In the genomic region with DNA sequence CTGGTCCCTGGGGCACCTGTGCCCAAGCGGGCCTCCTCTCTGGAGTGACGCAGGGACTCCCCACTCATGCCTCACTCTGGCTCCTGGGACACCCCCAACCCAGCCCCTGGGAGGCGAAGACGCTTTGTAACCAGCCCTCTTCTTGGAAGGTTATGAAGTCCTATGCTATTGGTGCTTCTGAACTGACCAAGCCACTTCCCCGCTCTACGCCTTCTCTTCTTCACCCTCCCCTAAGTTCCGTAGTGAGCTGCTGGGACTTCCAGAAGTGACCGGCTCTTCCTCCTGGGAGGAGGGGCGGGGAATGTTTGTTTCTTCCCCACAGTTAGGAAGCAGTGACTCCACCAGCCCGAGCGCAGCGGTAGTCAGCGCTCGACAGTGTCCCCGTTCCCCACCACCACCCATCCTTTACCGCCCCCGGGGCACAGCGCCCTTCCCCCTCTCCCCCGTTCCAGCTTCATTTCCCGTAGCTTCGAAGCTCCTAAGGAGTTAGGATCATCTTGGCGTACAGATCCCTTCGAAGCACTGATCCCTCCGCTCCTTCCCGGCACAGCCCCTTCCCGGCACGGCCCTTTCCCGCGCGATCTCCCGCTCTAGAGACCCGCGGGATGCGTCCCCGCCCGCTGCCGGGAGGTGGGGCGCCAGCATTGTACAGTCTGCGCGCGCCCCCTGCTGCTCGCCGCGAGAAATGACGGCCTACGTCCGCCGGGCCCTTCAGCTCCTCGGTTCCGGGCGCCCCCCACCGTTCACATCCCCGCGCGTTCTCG, we compare ENCODE assay signal across 8 cellular contexts. TPM values are rescaled to one million over a fixed set of nuclear protein-coding genes. Genes with fewer than 3 reads are reported as not detected.
A peak's percentile ranks its signal among the peaks of the same experiment; 100 is the strongest.
DNase-seq lines count a peak whose midpoint lies in the region; ATAC-seq and TF ChIP-seq lines count a peak whose summit lies in the region.

No MANE protein-coding gene starts in this region.

- no peaks in the 10 kb centered on the region for H3K9me3 ChIP-seq in mammary epithelial cell (replicated peaks; ENCODE audit: insufficient read depth, low read length)
- H3K9me3 ChIP-seq in spleen: no peaks in the 10 kb centered on the region

- H3K36me3 ChIP-seq in mammary epithelial cell (ENCODE audit: insufficient read depth, low read length) (no peaks in the 10 kb centered on the region), spleen (no peaks in the 10 kb centered on the region)

- ATAC-seq in GM18861 (IDR thresholded peaks at IDR 0.05; ENCODE audit: unreplicated experiment) (peak; percentile 78), HG03097 (IDR thresholded peaks at IDR 0.05; ENCODE audit: low FRiP score, unreplicated experiment) (peak; percentile 90)

- peaks cover 27% of the 10 kb centered on the region for H3K4me1 ChIP-seq in mammary epithelial cell (ENCODE audit: insufficient read depth, low read length)
- peaks cover 18 to 33% (median 29%) of the 10 kb centered on the region in 6 donors for H3K4me1 ChIP-seq in spleen

- H3K27ac ChIP-seq in mammary epithelial cell (ENCODE audit: insufficient read depth, low read depth, low read length) (no peak overlapping the region), spleen (peak overlapping the region in 6 of 8 donors; percentile 27 to 64 (median 35))

- dilution Hi-C loops in mammary epithelial cell (cut with HindIII; ENCODE audit: low sequenced_read_pairs): no loop called here

- POLR2A ChIA-PET in AG04449 (lab: Yijun Ruan, JAX): interaction anchor here (0.6 to 1.2 kb wide), 2 partner anchors 9 to 284 kb away, joined by 3 to 8 read pairs; no protein-coding TSS in a partner anchor

- CTCF ChIA-PET in AG04449 (lab: Yijun Ruan, JAX): interaction anchor here (0.6 to 9.5 kb wide), 81 partner anchors 8 to 416 kb away, joined by 3 to 292 read pairs (median 5); partner anchors contain the start of genes CCT7, NOTO, PRADC1 and SMYD5
- CTCF ChIA-PET in mammary epithelial cell (lab: Charles Lee; ENCODE audit: low non-redundant PET): interaction anchor here (0.6 to 1.5 kb wide), 7 partner anchors 20 to 1796 kb away, joined by 3 to 46 read pairs (median 3); partner anchors contain the start of gene PRADC1

- DNase-seq in AG04449 (ENCODE audit: low read depth, low spot score): no peak
- peak; percentile 85 for DNase-seq in NCI-H2171 (lab: John Stamatoyannopoulos, UW)
- DNase-seq in mammary epithelial cell: peak; percentile 64
- peak; percentile 79 for DNase-seq in iris pigment epithelial cell (ENCODE audit: low read depth)
- peak; percentile 97 for DNase-seq in spleen

- no peaks in the 10 kb centered on the region for H4K20me1 ChIP-seq in mammary epithelial cell (ENCODE audit: insufficient read depth, low read length)

- H2AFZ ChIP-seq in mammary epithelial cell (ENCODE audit: low read depth, low read length): peak overlapping the region; percentile 97

- H3K27me3 ChIP-seq in mammary epithelial cell (ENCODE audit: insufficient read depth, low read length) (peaks cover 13% of the 10 kb centered on the region), spleen (replicated peaks in 1 of 7) (peaks cover 0 to 79% (median 24%) of the 10 kb centered on the region in 7 donors)

- BruUV-seq in mammary epithelial cell (replicated peaks; lab: Mats Ljungman, UMichigan): no TSS peak

- peak; percentile 100 for TF ChIP-seq CTCF in AG04449 (IDR thresholded peaks at IDR 0.05; ENCODE audit: insufficient read depth, low read length, missing control alignments)
- TF ChIP-seq CTCF in WI38 (IDR thresholded peaks at IDR 0.05; ENCODE audit: low read depth, low read length): peak; percentile 82
- TF ChIP-seq CTCF in mammary epithelial cell (conservative IDR thresholded peaks at IDR 0.05 in 1 of 2, IDR thresholded peaks at IDR 0.05 in 1 of 2; ENCODE audit: extremely low read depth in 1 of 2, insufficient read depth in 1 of 2, low read depth in 1 of 2, low read length in 2 of 2): peak; percentile 64 to 93
- TF ChIP-seq CTCF in spleen (IDR thresholded peaks at IDR 0.05 in 8 of 11, conservative IDR thresholded peaks at IDR 0.05 in 3 of 11): peak; percentile 91 to 99 (median 98)

- peak overlapping the region; percentile 94 for H3K4me2 ChIP-seq in mammary epithelial cell (ENCODE audit: insufficient read depth, low read depth, low read length)

- intact Hi-C loops in mammary epithelial cell (cut with micrococcal nuclease): loop anchor here (1.0 to 5.0 kb wide), 6 partner anchors 35 to 285 kb away; no protein-coding TSS in a partner anchor
- intact Hi-C loops in spleen (cut with DNase I; ENCODE audit: low total_unique reads): loop anchor here (5.0 kb wide), 1 partner anchor 185 kb away; no protein-coding TSS in a partner anchor

- no peaks in the 10 kb centered on the region for H3K79me2 ChIP-seq in mammary epithelial cell (ENCODE audit: insufficient read depth, low read length)

- WGBS in mammary epithelial cell (ENCODE audit: low coverage, missing lambda C conversion rate): 2% methylated on average over 37 of the region's 56 CpGs
- WGBS in spleen, 5 donors: 0 to 1% (median 1%) methylated on average over 46 to 56 of the region's 56 CpGs

- TF ChIP-seq POLR2A in spleen (IDR thresholded peaks at IDR 0.05): no peak

- in situ Hi-C loops in mammary epithelial cell (cut with MboI; ENCODE audit: low sequenced_read_pairs in 2 of 2): loop anchor here in 1 of 2 donors (10.0 kb wide), 1 partner anchor 282 kb away; no protein-coding TSS in a partner anchor

- H3K9ac ChIP-seq in mammary epithelial cell (ENCODE audit: insufficient read depth, low read length): no peak overlapping the region

- H3K4me3 ChIP-seq in AG04449 (ENCODE audit: low read depth, low read length): peak overlapping the region; percentile 71
- H3K4me3 ChIP-seq in WI38 (ENCODE audit: low read depth, low read length): peak overlapping the region; percentile 66
- H3K4me3 ChIP-seq in mammary epithelial cell (replicated peaks in 1 of 3; ENCODE audit: insufficient read depth in 1 of 3, low read depth in 2 of 3, low read length in 3 of 3): peak overlapping the region; percentile 55 to 59 (median 55)
- peak overlapping the region; percentile 42 to 70 (median 56) for H3K4me3 ChIP-seq in spleen

RNA-seq across cellular contexts. Expression of gene NOTO, which starts 25.3 kb away (rescaled TPM):
- total RNA-seq in mammary epithelial cell (not detected), spleen (not detected)
- polyA plus RNA-seq in mammary epithelial cell (not detected), spleen (not detected)
- not detected for polyA minus RNA-seq in mammary epithelial cell

RNA-seq across cellular contexts. Expression of gene SMYD5, which starts 37.0 kb away (rescaled TPM):
- total RNA-seq in mammary epithelial cell (10 to 100 TPM; 19.5 to 31.7 TPM), spleen (10 to 100 TPM; 12.3 to 27.1 (median 17.8) TPM)
- polyA plus RNA-seq in mammary epithelial cell (21.8 TPM), spleen (10 to 100 TPM; 14.6 to 22.7 (median 17.8) TPM)
- polyA minus RNA-seq in mammary epithelial cell: 30.3 TPM

RNA-seq across cellular contexts. Expression of gene PRADC1, which starts 56.0 kb away (rescaled TPM):
- total RNA-seq in mammary epithelial cell: 10 to 100 TPM; 11.5 to 14.0 TPM
- 15.4 TPM for polyA plus RNA-seq in mammary epithelial cell
- 8.5 TPM for polyA minus RNA-seq in mammary epithelial cell
- total RNA-seq in spleen: 10 to 100 TPM; 12.8 to 27.1 (median 22.8) TPM
- 10 to 100 TPM; 10.4 to 29.5 (median 21.0) TPM for polyA plus RNA-seq in spleen

RNA-seq across cellular contexts. Expression of gene CCT7, which starts 57.0 kb away (rescaled TPM):
- total RNA-seq in mammary epithelial cell (100 to 1,000 TPM; 204 to 348 TPM), spleen (100 to 1,000 TPM; 122 to 184 (median 148) TPM)
- polyA plus RNA-seq in mammary epithelial cell (357 TPM), spleen (100 to 1,000 TPM; 112 to 165 (median 152) TPM)
- polyA minus RNA-seq in mammary epithelial cell: 607 TPM
